20 cellular contexts compared by ENCODE assay signal in the genomic region with DNA sequence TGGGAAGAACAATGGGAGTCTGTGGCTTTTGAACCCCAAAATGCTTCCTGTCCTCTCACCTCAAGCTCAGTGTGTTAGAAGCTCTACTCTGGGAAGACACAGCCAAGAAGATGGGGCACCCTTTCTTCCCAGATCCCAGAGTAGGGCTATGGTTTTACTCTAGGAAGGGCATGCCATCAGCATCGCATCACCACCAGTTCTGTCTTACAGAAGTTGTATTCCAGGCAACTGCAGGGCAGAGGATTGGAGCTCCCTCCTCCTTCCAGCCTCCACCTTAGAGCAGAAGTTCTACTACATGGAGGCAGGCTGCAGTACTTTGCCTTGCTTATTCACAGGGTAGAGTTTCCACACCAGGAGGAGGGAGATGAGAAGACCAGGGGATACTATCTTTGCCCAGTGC. TPM values are rescaled to one million over a fixed set of nuclear protein-coding genes. Genes with fewer than 3 reads are reported as not detected.
DNase-seq lines count a peak whose midpoint lies in the region; ATAC-seq, FAIRE-seq and TF ChIP-seq lines count a peak whose summit lies in the region.
"Had no signal": no experiment of that assay in that cellular context is flagged by ENCODE, and none has a peak within 500 bp of the region (broad histone marks: within the 10 kb centered on the region; RNA-seq: fewer than 3 reads in every experiment).

No MANE protein-coding gene starts in this region.

- WGBS in spleen, 5 donors = 93 to 100% (median 95%) methylated on average over 1 of the region's 1 CpG
- 92% methylated on average over 1 of the region's 1 CpG; no CpG with 5 or more reads in 1 of the 2 donors for WGBS in upper lobe of left lung, 2 donors

- DNase-seq in AG20443 (ENCODE audit: low spot score) (peak; percentile 8), HTR-8/SVneo (ENCODE audit: insufficient read length, low spot score) (no peak), NCI-H226 (peak; percentile 29), spleen (peak; percentile 27), OCI-M1 (lab: John Stamatoyannopoulos, UW) (no peak), upper lobe of left lung (no peak), NOMO-1 (lab: John Stamatoyannopoulos, UW; ENCODE audit: unreplicated experiment in 2 of 2) (no peak)
- DNase-seq: Calu3; CD8-positive, alpha-beta T cell; DMS79 treated with DMSO at 0.1 percent for 48 hours; GM23248; HCEC 1CT; HFFc6 had no signal

- intact Hi-C loops in spleen (cut with DNase I; ENCODE audit: low total_unique reads) = no loop called here

- H3K36me3 ChIP-seq in spleen (no peaks in the 10 kb centered on the region), upper lobe of left lung (no peaks in the 10 kb centered on the region)
- H3K36me3 ChIP-seq: BLaER1 treated with 17β-estradiol and CSF1 and Interleukin-3, amounts not matched to agents 10 nM and 100 nM had no signal

- no peak overlapping the region for H3K27ac ChIP-seq in spleen
- no peak overlapping the region for H3K27ac ChIP-seq in upper lobe of left lung
- H3K27ac ChIP-seq: 22Rv1; A549; BLaER1 treated with 17β-estradiol and CSF1 and Interleukin-3, amounts not matched to agents 10 nM and 100 nM; GM23248; KMS-11 had no signal

- no peak for TF ChIP-seq CTCF in spleen (IDR thresholded peaks at IDR 0.05 in 8 of 11, conservative IDR thresholded peaks at IDR 0.05 in 3 of 11)
- TF ChIP-seq CTCF in upper lobe of left lung (IDR thresholded peaks at IDR 0.05) = no peak

- ATAC-seq in upper lobe of left lung (ENCODE audit: low FRiP score in 2 of 2) = no peak
- ATAC-seq: A549; CD8-positive, alpha-beta T cell had no signal

- no peaks in the 10 kb centered on the region for H3K27me3 ChIP-seq in spleen (replicated peaks in 1 of 7)
- H3K27me3 ChIP-seq in upper lobe of left lung = no peaks in the 10 kb centered on the region
- H3K27me3 ChIP-seq: BLaER1 treated with 17β-estradiol and CSF1 and Interleukin-3, amounts not matched to agents 10 nM and 100 nM had no signal

- no peak overlapping the region for H3K4me3 ChIP-seq in spleen
- H3K4me3 ChIP-seq in upper lobe of left lung = no peak overlapping the region
- H3K4me3 ChIP-seq: A549; BLaER1 treated with 17β-estradiol and CSF1 and Interleukin-3, amounts not matched to agents 10 nM and 100 nM; GM23248 had no signal

- H3K9me3 ChIP-seq in spleen = no peaks in the 10 kb centered on the region
- H3K9me3 ChIP-seq in upper lobe of left lung = no peaks in the 10 kb centered on the region
- H3K9me3 ChIP-seq: A549; BLaER1 treated with 17β-estradiol and CSF1 and Interleukin-3, amounts not matched to agents 10 nM and 100 nM had no signal

- H3K4me1 ChIP-seq in spleen (no peaks in the 10 kb centered on the region), upper lobe of left lung (no peaks in the 10 kb centered on the region)
- H3K4me1 ChIP-seq: BLaER1 treated with 17β-estradiol and CSF1 and Interleukin-3, amounts not matched to agents 10 nM and 100 nM had no signal

- FAIRE-seq in HTR-8/SVneo (lab: Jason Lieb, UNC) = peak; percentile 95
- FAIRE-seq: G401.6, GM12891, GM19239 had no signal

- TF ChIP-seq POLR2A in spleen (IDR thresholded peaks at IDR 0.05) (no peak), upper lobe of left lung (IDR thresholded peaks at IDR 0.05) (no peak)

- TF ChIP-seq EP300 in upper lobe of left lung (IDR thresholded peaks at IDR 0.05) = no peak

RNA-seq across cellular contexts. Expression of a gene that starts 18.1 kb away (rescaled TPM):
- total RNA-seq in spleen (100 to 1,000 TPM in 1 of 7 donors, 10 to 100 TPM in 6; 58.1 to 105 (median 77.7) TPM), upper lobe of left lung (10 to 100 TPM; 15.7 to 68.6 (median 31.1) TPM)
- polyA plus RNA-seq in spleen = 1 to 10 TPM; 5.0 to 8.5 (median 6.8) TPM

Comparison
In these comparisons a context has a peak if more than half of its experiments do, and no peak if none do; other contexts are left out.
1. DNase-seq: peak in AG20443 (single experiment), NCI-H226 (single experiment) and spleen (single experiment); none in HTR-8/SVneo (single experiment), OCI-M1 (single experiment), upper lobe of left lung (0 of 2) and NOMO-1 (0 of 2).